In the genomic region with DNA sequence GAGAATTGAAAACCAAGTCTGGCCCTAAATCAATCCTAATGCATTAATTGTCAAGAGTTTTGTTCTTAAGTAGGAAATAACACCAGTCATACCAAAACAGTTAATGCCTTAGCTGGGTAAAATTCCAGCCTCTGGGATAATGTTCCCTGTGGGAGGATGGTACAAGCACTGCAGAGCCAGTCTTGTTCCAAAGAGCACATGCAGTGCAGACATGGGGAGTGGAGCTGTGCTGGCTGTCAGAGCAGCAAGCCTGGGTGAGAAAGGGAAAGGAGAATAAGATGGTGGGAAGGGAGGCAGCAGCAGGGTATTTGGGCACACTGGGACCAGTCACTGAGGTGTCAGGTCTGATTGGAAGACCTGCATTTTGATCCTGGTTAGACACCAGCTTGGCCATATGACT, we compare ENCODE assay signal across 10 cellular contexts. TPM values are rescaled to one million over a fixed set of nuclear protein-coding genes. Genes with fewer than 3 reads are reported as not detected.
"Had no signal": no experiment of that assay in that cellular context is flagged by ENCODE, and none has a peak within 500 bp of the region (broad histone marks: within the 10 kb centered on the region; RNA-seq: fewer than 3 reads in every experiment).

No MANE protein-coding gene starts in this region.

- H3K27ac Mint-ChIP-seq: activated naive CD8-positive, alpha-beta T cell treated with anti-CD3 and anti-CD28 coated beads, Interleukin-2, amount 10 ng/mL, durations not matched to agents 7 days and 5 days; type B pancreatic cell had no signal

- H3K9me3 Mint-ChIP-seq: activated naive CD8-positive, alpha-beta T cell treated with anti-CD3 and anti-CD28 coated beads, Interleukin-2, amount 10 ng/mL, durations not matched to agents 7 days and 5 days; immature natural killer cell; type B pancreatic cell had no signal

- H3K4me3 Mint-ChIP-seq: activated naive CD8-positive, alpha-beta T cell treated with anti-CD3 and anti-CD28 coated beads, Interleukin-2, amount 10 ng/mL, durations not matched to agents 7 days and 5 days; immature natural killer cell; type B pancreatic cell had no signal

- H3K27me3 ChIP-seq: dorsolateral prefrontal cortex had no signal

- DNase-seq: activated CD4-positive, alpha-beta T cell treated with anti-CD3 and anti-CD28 coated beads, Interleukin-2, amount 50 U/mL, for 48 hours; activated CD4-positive, CD25-positive, alpha-beta regulatory T cell treated with anti-CD3 and anti-CD28 coated beads, Interleukin-2, amount 50 U/mL, for 72 hours; activated gamma-delta T cell treated with Interleukin-2 at 50 U/mL for 16 hours; activated naive CD8-positive, alpha-beta T cell treated with anti-CD3 and anti-CD28 coated beads, Interleukin-2, amount 10 ng/mL, durations not matched to agents 7 days and 5 days; activated T-cell treated with anti-CD3 and anti-CD28 coated beads, Interleukin-2, amount 50 U/mL, for 48 hours; anterior cingulate cortex; dorsolateral prefrontal cortex; immature natural killer cell; substantia nigra had no signal

- H3K27me3 Mint-ChIP-seq: activated naive CD8-positive, alpha-beta T cell treated with anti-CD3 and anti-CD28 coated beads, Interleukin-2, amount 10 ng/mL, durations not matched to agents 7 days and 5 days; type B pancreatic cell had no signal

- H3K4me3 ChIP-seq: dorsolateral prefrontal cortex had no signal

- H3K4me1 Mint-ChIP-seq: immature natural killer cell had no signal

RNA-seq across cellular contexts. Expression of a gene that starts 15.4 kb away (rescaled TPM):
- polyA plus RNA-seq: immature natural killer cell had no signal
